8 cellular contexts compared by ENCODE assay signal in the genomic region with DNA sequence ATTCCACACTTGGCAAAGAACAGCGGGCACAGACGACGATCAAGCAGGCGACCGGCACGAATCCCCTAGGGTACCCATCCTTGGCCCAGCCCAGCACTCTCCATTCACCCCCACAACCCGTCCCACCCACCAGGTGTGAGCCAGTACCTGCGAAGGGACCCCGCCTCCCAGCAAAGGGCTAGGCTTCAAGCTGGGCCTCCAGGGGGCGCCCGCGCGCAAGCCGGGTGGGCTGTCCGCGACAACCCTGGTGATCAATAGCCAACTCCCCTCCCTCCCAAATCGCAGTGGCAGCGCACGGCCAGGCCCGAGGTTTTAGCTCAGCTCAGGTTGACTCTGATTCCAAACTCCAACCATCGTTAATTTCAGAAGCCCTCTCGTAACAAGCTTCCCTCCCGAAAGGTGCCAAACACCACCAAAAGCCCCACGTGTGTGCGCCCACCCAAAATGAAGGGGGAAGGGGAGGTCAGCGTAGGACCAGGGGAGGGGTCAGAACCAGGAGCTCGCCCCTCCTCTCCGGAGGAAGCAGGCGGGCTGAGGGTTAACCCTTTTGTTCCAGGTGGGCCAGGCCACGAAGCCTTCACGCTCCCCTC. TPM values are rescaled to one million over a fixed set of nuclear protein-coding genes. Genes with fewer than 3 reads are reported as not detected.
DNase-seq lines count a peak whose midpoint lies in the region; ATAC-seq and TF ChIP-seq lines count a peak whose summit lies in the region.

No MANE protein-coding gene starts in this region.

- ATAC-seq in left lobe of liver (peak; percentile 91), HG03175 (IDR thresholded peaks at IDR 0.05; ENCODE audit: unreplicated experiment) (no peak)

- peaks cover 2% of the 10 kb centered on the region for H3K27me3 ChIP-seq in GM06990 (replicated peaks; ENCODE audit: control insufficient read depth, insufficient read depth, low read length)

- TF ChIP-seq CTCF in GM06990 (IDR thresholded peaks at IDR 0.05; ENCODE audit: insufficient read depth, low read length, poor library complexity, severe bottlenecking): peak; percentile 96
- peak; percentile 93 for TF ChIP-seq CTCF in WI38 (IDR thresholded peaks at IDR 0.05; ENCODE audit: low read depth, low read length)

- H3K27ac ChIP-seq in caudate nucleus (ENCODE audit: low read depth, low read length): no peak overlapping the region

- DNase-seq in GM06990 (ENCODE audit: extremely low read depth, insufficient read length): peak; percentile 66
- DNase-seq in NCI-H1092 treated with DMSO at 0.1 percent for 48 hours (lab: John Stamatoyannopoulos, UW): peak; percentile 38
- peak in 47 of 61 donors; percentile 1 to 60 (median 17) for DNase-seq in caudate nucleus (lab: John Stamatoyannopoulos, UW)
- peak; percentile 71 for DNase-seq in left lobe of liver (ENCODE audit: low spot score)
- peak; percentile 53 to 75 for DNase-seq in stimulated activated CD4-positive, alpha-beta T cell treated with anti-CD3 and anti-CD28 coated beads, Interleukin-4, amount 100 ng/mL, for 48 hours (ENCODE audit: low read depth in 2 of 2)
- DNase-seq in NK-92 (lab: John Stamatoyannopoulos, UW; ENCODE audit: unreplicated experiment): no peak

- H3K4me3 ChIP-seq in GM06990 (replicated peaks; ENCODE audit: low read depth, low read length): no peak overlapping the region
- peak overlapping the region; percentile 66 for H3K4me3 ChIP-seq in WI38 (ENCODE audit: low read depth, low read length)

- H3K36me3 ChIP-seq in GM06990 (ENCODE audit: control insufficient read depth, insufficient read depth, low read length): no peaks in the 10 kb centered on the region

RNA-seq across cellular contexts. Expression of gene SALL4, which starts 2.1 kb away (rescaled TPM):
- 1.3 TPM for total RNA-seq in left lobe of liver

RNA-seq across cellular contexts. Expression of gene ATP9A, which starts 32.0 kb away (rescaled TPM):
- total RNA-seq in left lobe of liver: 12.1 TPM
